Comparison of ENCODE assay signal across 1 cellular context in the genomic region with DNA sequence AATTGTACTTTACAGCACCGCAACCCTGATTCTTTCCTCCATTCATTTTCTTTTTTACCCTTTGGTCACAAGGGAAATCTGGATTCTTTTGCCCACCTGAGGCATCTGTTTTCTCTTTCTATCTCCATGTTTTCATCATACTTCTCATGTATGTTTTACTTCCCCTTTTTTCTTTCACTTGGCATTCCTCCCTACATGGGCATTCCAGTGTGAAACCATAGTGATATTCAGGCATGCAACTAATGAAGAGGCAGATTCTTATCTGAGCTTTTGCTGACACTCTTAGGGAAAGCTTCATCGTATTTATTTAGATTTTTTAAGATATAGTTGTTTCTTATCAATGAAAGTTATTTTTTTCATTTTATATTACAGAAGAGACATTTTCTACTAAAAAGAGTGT.
TF ChIP-seq lines count a peak whose summit lies in the region.

No MANE protein-coding gene starts in this region.

TF ChIP-seq in WTC11, 78 proteins besides CTCF, POLR2A, EP300 and RAD21 (continued from another document):
- TF ChIP-seq, protein P1, sequence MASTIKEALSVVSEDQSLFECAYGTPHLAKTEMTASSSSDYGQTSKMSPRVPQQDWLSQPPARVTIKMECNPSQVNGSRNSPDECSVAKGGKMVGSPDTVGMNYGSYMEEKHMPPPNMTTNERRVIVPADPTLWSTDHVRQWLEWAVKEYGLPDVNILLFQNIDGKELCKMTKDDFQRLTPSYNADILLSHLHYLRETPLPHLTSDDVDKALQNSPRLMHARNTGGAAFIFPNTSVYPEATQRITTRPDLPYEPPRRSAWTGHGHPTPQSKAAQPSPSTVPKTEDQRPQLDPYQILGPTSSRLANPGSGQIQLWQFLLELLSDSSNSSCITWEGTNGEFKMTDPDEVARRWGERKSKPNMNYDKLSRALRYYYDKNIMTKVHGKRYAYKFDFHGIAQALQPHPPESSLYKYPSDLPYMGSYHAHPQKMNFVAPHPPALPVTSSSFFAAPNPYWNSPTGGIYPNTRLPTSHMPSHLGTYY (CRISPR knock-in tag; IDR thresholded peaks at IDR 0.05): no peak
- TF ChIP-seq ELF4 (CRISPR knock-in tag; IDR thresholded peaks at IDR 0.05; ENCODE audit: low read depth) (no peak), FOXK1 (CRISPR knock-in tag; IDR thresholded peaks at IDR 0.05) (no peak), RORB (CRISPR knock-in tag; IDR thresholded peaks at IDR 0.05) (no peak), ZNF423 (CRISPR knock-in tag; IDR thresholded peaks at IDR 0.05) (no peak), ZNF263 (CRISPR knock-in tag; IDR thresholded peaks at IDR 0.05; ENCODE audit: low read depth) (no peak)
- TF ChIP-seq, protein P2, sequence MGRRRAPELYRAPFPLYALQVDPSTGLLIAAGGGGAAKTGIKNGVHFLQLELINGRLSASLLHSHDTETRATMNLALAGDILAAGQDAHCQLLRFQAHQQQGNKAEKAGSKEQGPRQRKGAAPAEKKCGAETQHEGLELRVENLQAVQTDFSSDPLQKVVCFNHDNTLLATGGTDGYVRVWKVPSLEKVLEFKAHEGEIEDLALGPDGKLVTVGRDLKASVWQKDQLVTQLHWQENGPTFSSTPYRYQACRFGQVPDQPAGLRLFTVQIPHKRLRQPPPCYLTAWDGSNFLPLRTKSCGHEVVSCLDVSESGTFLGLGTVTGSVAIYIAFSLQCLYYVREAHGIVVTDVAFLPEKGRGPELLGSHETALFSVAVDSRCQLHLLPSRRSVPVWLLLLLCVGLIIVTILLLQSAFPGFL (CRISPR knock-in tag; IDR thresholded peaks at IDR 0.05; ENCODE audit: borderline replicate concordance): no peak
